ENCODE assay signal across 25 cellular contexts in genomic region chrX:8191022-8191421, GRCh38. TPM values are rescaled to one million over a fixed set of nuclear protein-coding genes. Genes with fewer than 3 reads are reported as not detected.
DNase-seq lines count a peak whose midpoint lies in the region; ATAC-seq and TF ChIP-seq lines count a peak whose summit lies in the region.
"Had no signal": no experiment of that assay in that cellular context is flagged by ENCODE, and none has a peak within 500 bp of the region (broad histone marks: within the 10 kb centered on the region; RNA-seq: fewer than 3 reads in every experiment).

No MANE protein-coding gene starts in this region.

- H3K27me3 Mint-ChIP-seq in MCF 10A (ENCODE audit: insufficient read depth, unreplicated experiment) = no peaks in the 10 kb centered on the region
- H3K27me3 Mint-ChIP-seq: activated CD8-positive, alpha-beta memory T cell treated with anti-CD3 and anti-CD28 coated beads, Interleukin-2, amount 10 ng/mL, durations not matched to agents 7 days and 5 days; central memory CD8-positive, alpha-beta T cell had no signal

- no peaks in the 10 kb centered on the region for H3K9me3 Mint-ChIP-seq in MCF 10A (ENCODE audit: unreplicated experiment)
- H3K9me3 Mint-ChIP-seq: central memory CD8-positive, alpha-beta T cell had no signal

- H3K36me3 Mint-ChIP-seq in MCF 10A (ENCODE audit: insufficient read depth, unreplicated experiment) = no peaks in the 10 kb centered on the region
- H3K36me3 Mint-ChIP-seq: activated CD8-positive, alpha-beta memory T cell treated with anti-CD3 and anti-CD28 coated beads, Interleukin-2, amount 10 ng/mL, durations not matched to agents 7 days and 5 days; stimulated activated effector memory CD8-positive, alpha-beta T cell treated with anti-CD3 and anti-CD28 coated beads, Interleukin-12 subunit alpha, Interleukin-12 subunit beta, amount 100 ng/mL, for 72 hours had no signal

- no peaks in the 10 kb centered on the region for H3K36me3 ChIP-seq in upper lobe of right lung
- H3K36me3 ChIP-seq: BLaER1, SJCRH30, tibial nerve had no signal

- intact Hi-C loops in MCF 10A (cut with micrococcal nuclease) = no loop called here
- intact Hi-C loops in left colon (cut with DNase I, micrococcal nuclease) = no loop called here
- intact Hi-C loops in upper lobe of right lung (cut with DNase I) = no loop called here

- no peaks in the 10 kb centered on the region for H3K27me3 ChIP-seq in upper lobe of right lung
- H3K27me3 ChIP-seq: BLaER1, SJCRH30, tibial nerve had no signal

- no peak for TF ChIP-seq POLR2A in erythroblast (IDR thresholded peaks at IDR 0.05; ENCODE audit: low read length)

- H3K4me3 Mint-ChIP-seq in MCF 10A (ENCODE audit: unreplicated experiment) = no peak overlapping the region
- H3K4me3 Mint-ChIP-seq: activated CD8-positive, alpha-beta memory T cell treated with anti-CD3 and anti-CD28 coated beads, Interleukin-2, amount 10 ng/mL, durations not matched to agents 7 days and 5 days; central memory CD8-positive, alpha-beta T cell; stimulated activated effector memory CD8-positive, alpha-beta T cell treated with anti-CD3 and anti-CD28 coated beads, Interleukin-12 subunit alpha, Interleukin-12 subunit beta, amount 100 ng/mL, for 72 hours had no signal

- H3K4me3 ChIP-seq in upper lobe of right lung (no peak overlapping the region), coronary artery (no peak overlapping the region)
- H3K4me3 ChIP-seq: BLaER1, SJCRH30, tibial nerve had no signal

- ATAC-seq in left colon (peak; percentile 100), upper lobe of right lung (peak; percentile 93), HG02763 (IDR thresholded peaks at IDR 0.05; ENCODE audit: unreplicated experiment) (no peak)
- ATAC-seq: activated CD4-positive, CD25-positive, alpha-beta regulatory T cell treated with anti-CD3 and anti-CD28 coated beads, Interleukin-2, amount 50 U/mL, for 24 hours; activated CD8-positive, alpha-beta memory T cell treated with anti-CD3 and anti-CD28 coated beads, Interleukin-2, amount 10 ng/mL, durations not matched to agents 7 days and 5 days; left cardiac atrium; stimulated activated effector memory CD8-positive, alpha-beta T cell treated with anti-CD3 and anti-CD28 coated beads, Interleukin-12 subunit alpha, Interleukin-12 subunit beta, amount 100 ng/mL, for 72 hours had no signal

- no peaks in the 10 kb centered on the region for H3K4me1 Mint-ChIP-seq in MCF 10A (ENCODE audit: insufficient read depth, unreplicated experiment)
- H3K4me1 Mint-ChIP-seq: activated CD8-positive, alpha-beta memory T cell treated with anti-CD3 and anti-CD28 coated beads, Interleukin-2, amount 10 ng/mL, durations not matched to agents 7 days and 5 days; central memory CD8-positive, alpha-beta T cell; stimulated activated effector memory CD8-positive, alpha-beta T cell treated with anti-CD3 and anti-CD28 coated beads, Interleukin-12 subunit alpha, Interleukin-12 subunit beta, amount 100 ng/mL, for 72 hours had no signal

- CTCF ChIA-PET in MCF 10A (lab: Yijun Ruan, JAX) = interaction anchor here (0.6 to 0.7 kb wide), 2 partner anchors 1067 to 1673 kb away, joined by 3 to 7 read pairs; no protein-coding TSS in a partner anchor

- BruUV-seq in MCF 10A (replicated peaks; lab: Mats Ljungman, UMichigan) = no TSS peak

- DNase-seq in NCI-H2171 treated with DMSO at 0.1 percent for 48 hours (lab: John Stamatoyannopoulos, UW) = peak; percentile 32
- DNase-seq in NCI-H2171 (lab: John Stamatoyannopoulos, UW) = no peak
- DNase-seq in MCF 10A (ENCODE audit: unreplicated experiment) = peak; percentile 46
- DNase-seq in left colon = peak; percentile 59 to 74
- peak; percentile 57 for DNase-seq in upper lobe of right lung
- no peak for DNase-seq in coronary artery (ENCODE audit: low spot score)
- no peak for DNase-seq in erythroblast (lab: John Stamatoyannopoulos, UW)
- DNase-seq: 8988T; activated CD8-positive, alpha-beta memory T cell treated with anti-CD3 and anti-CD28 coated beads, Interleukin-2, amount 10 ng/mL, durations not matched to agents 7 days and 5 days; DND-41; effector memory CD4-positive, alpha-beta T cell; hippocampal formation; left cardiac atrium; NCI-H146; NCI-H446 had no signal

- H3K9me3 ChIP-seq in upper lobe of right lung = no peaks in the 10 kb centered on the region
- H3K9me3 ChIP-seq: BLaER1, SJCRH30, tibial nerve had no signal

- H3K4me1 ChIP-seq in upper lobe of right lung = no peaks in the 10 kb centered on the region
- H3K4me1 ChIP-seq: parathyroid adenoma, SJCRH30, tibial nerve had no signal

- POLR2A ChIA-PET in MCF 10A (lab: Yijun Ruan, JAX) = no interaction called here

- no peak overlapping the region for H3K27ac Mint-ChIP-seq in MCF 10A (ENCODE audit: low read depth, unreplicated experiment)
- H3K27ac Mint-ChIP-seq: activated CD8-positive, alpha-beta memory T cell treated with anti-CD3 and anti-CD28 coated beads, Interleukin-2, amount 10 ng/mL, durations not matched to agents 7 days and 5 days; stimulated activated effector memory CD8-positive, alpha-beta T cell treated with anti-CD3 and anti-CD28 coated beads, Interleukin-12 subunit alpha, Interleukin-12 subunit beta, amount 100 ng/mL, for 72 hours had no signal

- no peak overlapping the region for H3K27ac ChIP-seq in upper lobe of right lung
- H3K27ac ChIP-seq in coronary artery = no peak overlapping the region
- H3K27ac ChIP-seq: BLaER1, parathyroid adenoma, SJCRH30, tibial nerve had no signal

- TF ChIP-seq CTCF in MCF 10A (IDR thresholded peaks at IDR 0.05; ENCODE audit: unreplicated experiment) (no peak), upper lobe of right lung (IDR thresholded peaks at IDR 0.05) (no peak), coronary artery (IDR thresholded peaks at IDR 0.05) (no peak)

RNA-seq across cellular contexts. Expression of gene VCX2, which starts 20.0 kb away (rescaled TPM):
- total RNA-seq in MCF 10A (2022) (not detected in 2 replicates), left colon (not detected), upper lobe of right lung (not detected)
- total RNA-seq: activated CD8-positive, alpha-beta memory T cell treated with anti-CD3 and anti-CD28 coated beads, Interleukin-2, amount 10 ng/mL, durations not matched to agents 7 days and 5 days; H1; left cardiac atrium; SJCRH30; T-helper 2 cell treated with Interferon-gamma antibody and Interleukin-4, amounts not matched to agents 100 ng/mL and 5 ng/mL, for 36 hours; tibial nerve had no signal

Comparison
In these comparisons a context has a peak if more than half of its experiments do, and no peak if none do; other contexts are left out.
1. DNase-seq: peak in NCI-H2171 treated with DMSO at 0.1 percent for 48 hours (single experiment), MCF 10A (single experiment), left colon (2 of 2) and upper lobe of right lung (single experiment); none in NCI-H2171 (single experiment), coronary artery (single experiment) and erythroblast (0 of 2).